9 cellular contexts compared by ENCODE assay signal in genomic region chr3:186307594-186307993, GRCh38. TPM values are rescaled to one million over a fixed set of nuclear protein-coding genes. Genes with fewer than 3 reads are reported as not detected.
DNase-seq lines count a peak whose midpoint lies in the region; ATAC-seq and TF ChIP-seq lines count a peak whose summit lies in the region.
"Had no signal": no experiment of that assay in that cellular context is flagged by ENCODE, and none has a peak within 500 bp of the region (broad histone marks: within the 10 kb centered on the region; RNA-seq: fewer than 3 reads in every experiment).

No MANE protein-coding gene starts in this region.

- no peak overlapping the region for H3K4me3 ChIP-seq in A673 (ENCODE audit: low read depth, low read length, poor library complexity, severe bottlenecking)
- H3K4me3 ChIP-seq in GM23248 = no peak overlapping the region
- no peak overlapping the region for H3K4me3 ChIP-seq in SJCRH30
- H3K4me3 ChIP-seq in fibroblast of pulmonary artery (replicated peaks; ENCODE audit: low read depth, low read length) = no peak overlapping the region
- H3K4me3 ChIP-seq in PC-9 = no peak overlapping the region

- intact Hi-C loops in A673 (cut with micrococcal nuclease; ENCODE audit: unreplicated experiment) = no loop called here
- intact Hi-C loops in PC-9 (cut with micrococcal nuclease; ENCODE audit: unreplicated experiment) = no loop called here

- H4K20me1 ChIP-seq in GM23248 (ENCODE audit: insufficient read depth) = no peaks in the 10 kb centered on the region
- no peaks in the 10 kb centered on the region for H4K20me1 ChIP-seq in PC-9 (ENCODE audit: insufficient read depth)

- H3K9me3 ChIP-seq in A673 (ENCODE audit: low read depth, low read length, poor library complexity, severe bottlenecking) = no peaks in the 10 kb centered on the region
- no peaks in the 10 kb centered on the region for H3K9me3 ChIP-seq in GM23248 (ENCODE audit: low read depth)
- H3K9me3 ChIP-seq in SJCRH30 (replicated peaks) = no peaks in the 10 kb centered on the region
- H3K9me3 ChIP-seq in PC-9 (ENCODE audit: insufficient read depth, low read depth) = no peaks in the 10 kb centered on the region

- POLR2A ChIA-PET in A673 (lab: Charles Lee; ENCODE audit: low non-redundant PET) (interaction anchor here (0.6 kb wide), 1 partner anchor 775 kb away, joined by 17 read pairs; no protein-coding TSS in a partner anchor), PC-9 (lab: Charles Lee; ENCODE audit: unreplicated experiment) (interaction anchor here (0.6 kb wide), 1 partner anchor 24 kb away, joined by 13 read pairs; no protein-coding TSS in a partner anchor)

- H3K36me3 ChIP-seq in A673 (ENCODE audit: insufficient read depth, low read length, poor library complexity, severe bottlenecking) (no peaks in the 10 kb centered on the region), GM23248 (ENCODE audit: low read depth) (no peaks in the 10 kb centered on the region), SJCRH30 (no peaks in the 10 kb centered on the region), PC-9 (ENCODE audit: low read depth) (no peaks in the 10 kb centered on the region)

- in situ Hi-C loops in GM23248 (cut with MboI) = no loop called here

- H2AFZ ChIP-seq in GM23248 = no peak overlapping the region
- H2AFZ ChIP-seq in PC-9 = no peak overlapping the region

- H3K27ac ChIP-seq in A673 (ENCODE audit: low read depth, low read length, poor library complexity, severe bottlenecking) (no peak overlapping the region), GM23248 (no peak overlapping the region), SJCRH30 (no peak overlapping the region), PC-9 (no peak overlapping the region)

- CTCF ChIA-PET in A673 (lab: Charles Lee) = interaction anchor here (0.7 kb wide), 1 partner anchor 324 kb away, joined by 5 read pairs; no protein-coding TSS in a partner anchor
- CTCF ChIA-PET in PC-9 (lab: Charles Lee) = no interaction called here

- BruUV-seq in A673 (replicated peaks; lab: Mats Ljungman, UMichigan) = no TSS peak
- no TSS peak for BruUV-seq in PC-9 (replicated peaks; lab: Mats Ljungman, UMichigan)

- H3K9ac ChIP-seq in GM23248 = no peak overlapping the region

- WGBS in GM23248 (ENCODE audit: low coverage in 1 of 2, low lambda C conversion rate in 2 of 2, missing lambda C conversion rate in 2 of 2), 2 experiments = 9 to 21% methylated on average over 1 of the region's 1 CpG

- ATAC-seq in HG03039 (IDR thresholded peaks at IDR 0.05; ENCODE audit: unreplicated experiment) = no peak
- no peak for ATAC-seq in HG03442 (IDR thresholded peaks at IDR 0.05; ENCODE audit: unreplicated experiment)

- DNase-seq in A673 (ENCODE audit: low spot score) = peak; percentile 69
- peak; percentile 69 for DNase-seq in GM23248
- DNase-seq in SJCRH30 = peak; percentile 45 to 73
- DNase-seq in fibroblast of pulmonary artery (ENCODE audit: low read depth) = peak; percentile 75
- no peak for DNase-seq in PC-9
- DNase-seq in activated gamma-delta T cell (lab: John Stamatoyannopoulos, UW) = no peak
- DNase-seq: naive B cell had no signal

- H3K27me3 ChIP-seq in A673 (replicated peaks; ENCODE audit: insufficient read depth, low read depth, low read length, poor library complexity) (peaks cover 51% of the 10 kb centered on the region), GM23248 (replicated peaks; ENCODE audit: insufficient read depth) (peaks cover 52% of the 10 kb centered on the region), SJCRH30 (no peaks in the 10 kb centered on the region), PC-9 (ENCODE audit: insufficient read depth, low read depth) (peaks cover 72% of the 10 kb centered on the region)

- TF ChIP-seq CTCF in A673 (conservative IDR thresholded peaks at IDR 0.05; ENCODE audit: low read depth, low read length) (no peak), fibroblast of pulmonary artery (IDR thresholded peaks at IDR 0.05; ENCODE audit: low read length, missing control alignments) (no peak), PC-9 (conservative IDR thresholded peaks at IDR 0.05) (no peak)

- H3K4me1 ChIP-seq in A673 (ENCODE audit: insufficient read depth, low read length, poor library complexity, severe bottlenecking) (no peaks in the 10 kb centered on the region), GM23248 (ENCODE audit: insufficient read depth) (no peaks in the 10 kb centered on the region), SJCRH30 (no peaks in the 10 kb centered on the region), PC-9 (replicated peaks; ENCODE audit: insufficient read depth) (no peaks in the 10 kb centered on the region)

- H3F3A ChIP-seq in GM23248 (ENCODE audit: insufficient read depth) = no peaks in the 10 kb centered on the region
- no peaks in the 10 kb centered on the region for H3F3A ChIP-seq in PC-9 (ENCODE audit: insufficient read depth, low read depth)

- no peaks in the 10 kb centered on the region for H3K79me2 ChIP-seq in GM23248 (ENCODE audit: insufficient read depth)
- no peaks in the 10 kb centered on the region for H3K79me2 ChIP-seq in PC-9 (ENCODE audit: low read depth)

- peaks cover 4% of the 10 kb centered on the region; the same call in 1 of the 2 replicates for H3K9me2 ChIP-seq in GM23248 (ENCODE audit: insufficient read depth)
- no peaks in the 10 kb centered on the region for H3K9me2 ChIP-seq in PC-9 (ENCODE audit: insufficient read depth)

- H3K4me2 ChIP-seq in GM23248 (ENCODE audit: unreplicated experiment) (no peak overlapping the region), PC-9 (no peak overlapping the region)

RNA-seq across cellular contexts. Expression of gene DGKG, which starts 54.4 kb away (rescaled TPM):
- total RNA-seq in A673 (2021) = 35.1 and 45.2 TPM in 2 replicates
- total RNA-seq in GM23248 (2014; rRNA removed; shearing (Covaris generic)) = 0.38 TPM in 1 of 2 replicates, not detected in the other
- not detected in 2 replicates for polyA plus RNA-seq in GM23248 (2016; fragmentation: Nextera tagmentation; extraction: Ambion mirVana)
- total RNA-seq in SJCRH30 (2014; rRNA removed; shearing (Covaris generic)) = 0.08 and 0.10 TPM in 2 replicates
- total RNA-seq in PC-9 (2021) = 9.8 and 20.0 TPM in 2 replicates

Comparison
In these comparisons a context has a peak if more than half of its experiments do, and no peak if none do; other contexts are left out.
1. DNase-seq: peak in A673 (single experiment), GM23248 (single experiment), SJCRH30 (2 of 2) and fibroblast of pulmonary artery (single experiment); none in PC-9 (0 of 2) and activated gamma-delta T cell (single experiment).